In genomic region chr19:33681081-33681680, GRCh38 we compare ENCODE assay signal across 18 cellular contexts. TPM values are rescaled to one million over a fixed set of nuclear protein-coding genes. Genes with fewer than 3 reads are reported as not detected.
DNase-seq lines count a peak whose midpoint lies in the region; ATAC-seq and TF ChIP-seq lines count a peak whose summit lies in the region.
"Had no signal": no experiment of that assay in that cellular context is flagged by ENCODE, and none has a peak within 500 bp of the region (broad histone marks: within the 10 kb centered on the region; RNA-seq: fewer than 3 reads in every experiment).

No MANE protein-coding gene starts in this region.

- 63 to 72% (median 65%) methylated on average over 3 of the region's 3 CpGs for WGBS in spleen, 5 donors

- no peak overlapping the region for H3K4me3 Mint-ChIP-seq in natural killer cell treated with Interleukin-12 subunit alpha and Interleukin-12 subunit beta and Interleukin-15 and Interleukin-18, amount 100 ng/mL, for 72 hours
- no peak overlapping the region for H3K4me3 Mint-ChIP-seq in natural killer cell
- no peak overlapping the region for H3K4me3 Mint-ChIP-seq in activated naive CD8-positive, alpha-beta T cell treated with anti-CD3 and anti-CD28 coated beads, Interleukin-2, amount 50 U/mL, for 24 hours
- no peak overlapping the region for H3K4me3 Mint-ChIP-seq in activated T-helper 1 cell treated with anti-CD3 and anti-CD28 coated beads, Interleukin-12 subunit alpha, Interleukin-12 subunit beta, Interleukin-2, Interleukin-4 antibody, amounts not matched to agents 30 ng/mL and 10 ng/mL and 1 ng/mL, durations not matched to agents 14 hours and 24 hours and 36 hours
- H3K4me3 Mint-ChIP-seq: CD4-positive, alpha-beta memory T cell; GM23338 had no signal

- no peaks in the 10 kb centered on the region for H3K4me1 Mint-ChIP-seq in natural killer cell treated with Interleukin-12 subunit alpha and Interleukin-12 subunit beta and Interleukin-15 and Interleukin-18, amount 100 ng/mL, for 72 hours (ENCODE audit: low read depth in 2 of 2)
- peaks cover 0 to 3% of the 10 kb centered on the region in 2 donors for H3K4me1 Mint-ChIP-seq in natural killer cell
- H3K4me1 Mint-ChIP-seq in activated naive CD8-positive, alpha-beta T cell treated with anti-CD3 and anti-CD28 coated beads, Interleukin-2, amount 50 U/mL, for 24 hours, result no peaks in the 10 kb centered on the region
- H3K4me1 Mint-ChIP-seq in activated T-helper 1 cell treated with anti-CD3 and anti-CD28 coated beads, Interleukin-12 subunit alpha, Interleukin-12 subunit beta, Interleukin-2, Interleukin-4 antibody, amounts not matched to agents 30 ng/mL and 10 ng/mL and 1 ng/mL, durations not matched to agents 14 hours and 24 hours and 36 hours (ENCODE audit: low read depth), result no peaks in the 10 kb centered on the region
- H3K4me1 Mint-ChIP-seq: CD4-positive, alpha-beta memory T cell had no signal

- H3K27me3 Mint-ChIP-seq in natural killer cell treated with Interleukin-12 subunit alpha and Interleukin-12 subunit beta and Interleukin-15 and Interleukin-18, amount 100 ng/mL, for 72 hours, result peaks cover 16% of the 10 kb centered on the region in 2 donors
- peaks cover 17 to 27% of the 10 kb centered on the region in 2 donors for H3K27me3 Mint-ChIP-seq in natural killer cell (ENCODE audit: low read depth in 2 of 2)
- peaks cover 24% of the 10 kb centered on the region for H3K27me3 Mint-ChIP-seq in activated naive CD8-positive, alpha-beta T cell treated with anti-CD3 and anti-CD28 coated beads, Interleukin-2, amount 50 U/mL, for 24 hours
- H3K27me3 Mint-ChIP-seq in activated T-helper 1 cell treated with anti-CD3 and anti-CD28 coated beads, Interleukin-12 subunit alpha, Interleukin-12 subunit beta, Interleukin-2, Interleukin-4 antibody, amounts not matched to agents 30 ng/mL and 10 ng/mL and 1 ng/mL, durations not matched to agents 14 hours and 24 hours and 36 hours (ENCODE audit: insufficient read depth), result peaks cover 5% of the 10 kb centered on the region

- H3K27ac ChIP-seq in spleen, result no peak overlapping the region

- H3K4me1 ChIP-seq in spleen, result peaks cover 0 to 8% (median 0%) of the 10 kb centered on the region in 6 donors
- H3K4me1 ChIP-seq: HAP-1 had no signal

- H3K4me3 ChIP-seq in H7 (ENCODE audit: insufficient read depth, low read depth, low read length) (no peak overlapping the region), spleen (no peak overlapping the region)
- H3K4me3 ChIP-seq: GM23338, HAP-1 had no signal

- ATAC-seq in natural killer cell treated with Interleukin-12 subunit alpha and Interleukin-12 subunit beta and Interleukin-15 and Interleukin-18, amount 100 ng/mL, for 72 hours, result peak; percentile 26 to 45
- ATAC-seq in natural killer cell (no peak), omental fat pad (ENCODE audit: low FRiP score) (no peak)
- no peak for ATAC-seq in activated naive CD8-positive, alpha-beta T cell treated with anti-CD3 and anti-CD28 coated beads, Interleukin-2, amount 50 U/mL, for 24 hours
- ATAC-seq: GM23338 had no signal

- H3K27me3 ChIP-seq in H7 (ENCODE audit: control insufficient read depth, insufficient read depth, low read length) (no peaks in the 10 kb centered on the region), spleen (replicated peaks in 1 of 7) (peaks cover 0 to 37% (median 5%) of the 10 kb centered on the region in 7 donors)

- TF ChIP-seq CTCF in natural killer cell (IDR thresholded peaks at IDR 0.05) (no peak), omental fat pad (IDR thresholded peaks at IDR 0.05) (no peak), spleen (IDR thresholded peaks at IDR 0.05 in 8 of 11, conservative IDR thresholded peaks at IDR 0.05 in 3 of 11) (no peak)

- intact Hi-C loops in natural killer cell (cut with micrococcal nuclease), result no loop called here
- intact Hi-C loops in spleen (cut with DNase I; ENCODE audit: low total_unique reads), result no loop called here
- intact Hi-C loops in activated T-helper 1 cell treated with anti-CD3 and anti-CD28 coated beads, Interleukin-12 subunit alpha, Interleukin-12 subunit beta, Interleukin-2, Interleukin-4 antibody, amounts not matched to agents 30 ng/mL and 10 ng/mL and 1 ng/mL, durations not matched to agents 14 hours and 24 hours and 36 hours (cut with micrococcal nuclease), result no loop called here

- TF ChIP-seq POLR2A in spleen (IDR thresholded peaks at IDR 0.05), result no peak

- H3K36me3 Mint-ChIP-seq in natural killer cell treated with Interleukin-12 subunit alpha and Interleukin-12 subunit beta and Interleukin-15 and Interleukin-18, amount 100 ng/mL, for 72 hours, result no peaks in the 10 kb centered on the region
- no peaks in the 10 kb centered on the region for H3K36me3 Mint-ChIP-seq in natural killer cell
- no peaks in the 10 kb centered on the region for H3K36me3 Mint-ChIP-seq in activated naive CD8-positive, alpha-beta T cell treated with anti-CD3 and anti-CD28 coated beads, Interleukin-2, amount 50 U/mL, for 24 hours (ENCODE audit: low read depth)
- H3K36me3 Mint-ChIP-seq in activated T-helper 1 cell treated with anti-CD3 and anti-CD28 coated beads, Interleukin-12 subunit alpha, Interleukin-12 subunit beta, Interleukin-2, Interleukin-4 antibody, amounts not matched to agents 30 ng/mL and 10 ng/mL and 1 ng/mL, durations not matched to agents 14 hours and 24 hours and 36 hours (ENCODE audit: low read depth), result no peaks in the 10 kb centered on the region
- H3K36me3 Mint-ChIP-seq: CD4-positive, alpha-beta memory T cell had no signal

- H3K9me3 ChIP-seq in spleen, result no peaks in the 10 kb centered on the region
- H3K9me3 ChIP-seq: HAP-1 had no signal

- DNase-seq in natural killer cell treated with Interleukin-12 subunit alpha and Interleukin-12 subunit beta and Interleukin-15 and Interleukin-18, amount 100 ng/mL, for 72 hours (ENCODE audit: low spot score), result no peak
- no peak for DNase-seq in natural killer cell
- peak; percentile 12 for DNase-seq in H7
- peak; percentile 1 for DNase-seq in omental fat pad (ENCODE audit: low spot score)
- peak; percentile 53 for DNase-seq in spleen
- DNase-seq in NCI-H2196 (lab: John Stamatoyannopoulos, UW; ENCODE audit: unreplicated experiment), result no peak
- no peak for DNase-seq in activated naive CD8-positive, alpha-beta T cell treated with anti-CD3 and anti-CD28 coated beads, Interleukin-2, amount 50 U/mL, for 24 hours
- no peak for DNase-seq in activated T-helper 1 cell treated with anti-CD3 and anti-CD28 coated beads, Interleukin-12 subunit alpha, Interleukin-12 subunit beta, Interleukin-2, Interleukin-4 antibody, amounts not matched to agents 30 ng/mL and 10 ng/mL and 1 ng/mL, durations not matched to agents 14 hours and 24 hours and 36 hours (ENCODE audit: low spot score)
- DNase-seq: 8988T; C1 segment of cervical spinal cord; Calu3; CD4-positive, alpha-beta memory T cell; COR-L47; DMS53; GF-D8 had no signal

- no peaks in the 10 kb centered on the region for H3K36me3 ChIP-seq in H7 (replicated peaks; ENCODE audit: control insufficient read depth, insufficient read depth, low read length)
- H3K36me3 ChIP-seq in spleen, result no peaks in the 10 kb centered on the region
- H3K36me3 ChIP-seq: HAP-1 had no signal

- H3K27ac Mint-ChIP-seq in natural killer cell treated with Interleukin-12 subunit alpha and Interleukin-12 subunit beta and Interleukin-15 and Interleukin-18, amount 100 ng/mL, for 72 hours, result no peak overlapping the region
- no peak overlapping the region for H3K27ac Mint-ChIP-seq in natural killer cell
- no peak overlapping the region for H3K27ac Mint-ChIP-seq in activated naive CD8-positive, alpha-beta T cell treated with anti-CD3 and anti-CD28 coated beads, Interleukin-2, amount 50 U/mL, for 24 hours
- H3K27ac Mint-ChIP-seq in activated T-helper 1 cell treated with anti-CD3 and anti-CD28 coated beads, Interleukin-12 subunit alpha, Interleukin-12 subunit beta, Interleukin-2, Interleukin-4 antibody, amounts not matched to agents 30 ng/mL and 10 ng/mL and 1 ng/mL, durations not matched to agents 14 hours and 24 hours and 36 hours, result no peak overlapping the region
- H3K27ac Mint-ChIP-seq: CD4-positive, alpha-beta memory T cell; GM23338 had no signal

- no peaks in the 10 kb centered on the region for H3K9me3 Mint-ChIP-seq in natural killer cell treated with Interleukin-12 subunit alpha and Interleukin-12 subunit beta and Interleukin-15 and Interleukin-18, amount 100 ng/mL, for 72 hours
- no peaks in the 10 kb centered on the region for H3K9me3 Mint-ChIP-seq in natural killer cell
- no peaks in the 10 kb centered on the region for H3K9me3 Mint-ChIP-seq in activated naive CD8-positive, alpha-beta T cell treated with anti-CD3 and anti-CD28 coated beads, Interleukin-2, amount 50 U/mL, for 24 hours
- H3K9me3 Mint-ChIP-seq in activated T-helper 1 cell treated with anti-CD3 and anti-CD28 coated beads, Interleukin-12 subunit alpha, Interleukin-12 subunit beta, Interleukin-2, Interleukin-4 antibody, amounts not matched to agents 30 ng/mL and 10 ng/mL and 1 ng/mL, durations not matched to agents 14 hours and 24 hours and 36 hours, result no peaks in the 10 kb centered on the region
- H3K9me3 Mint-ChIP-seq: GM23338 had no signal

RNA-seq across cellular contexts. Expression of gene CHST8, which starts 59.4 kb away (rescaled TPM):
- total RNA-seq in natural killer cell treated with Interleukin-12 subunit alpha and Interleukin-12 subunit beta and Interleukin-15 and Interleukin-18, amount 100 ng/mL, for 72 hours, result not detected
- total RNA-seq in natural killer cell (not detected), omental fat pad (1 to 10 TPM in 3 of 4 donors, not detected in 1; 1.3 to 4.8 (median 1.4) TPM), spleen (1 to 10 TPM in 6 of 7 donors, under 1 TPM in 1; 0.68 to 4.0 (median 1.7) TPM)
- 27.0 and 39.4 TPM in 2 replicates for total RNA-seq in H7 (2014; rRNA removed; shearing (Covaris generic))
- polyA plus RNA-seq in spleen, result 1 to 10 TPM in 2 of 3 donors, under 1 TPM in 1; 0.43 to 2.1 (median 1.2) TPM
- total RNA-seq in activated T-helper 1 cell treated with anti-CD3 and anti-CD28 coated beads, Interleukin-12 subunit alpha, Interleukin-12 subunit beta, Interleukin-2, Interleukin-4 antibody, amounts not matched to agents 30 ng/mL and 10 ng/mL and 1 ng/mL, durations not matched to agents 14 hours and 24 hours and 36 hours, result not detected in 2 replicates
- total RNA-seq: Calu3; CD4-positive, alpha-beta memory T cell; G401 had no signal
- polyA plus RNA-seq: CD4-positive, alpha-beta memory T cell had no signal

Comparison
In these comparisons a context has a peak if more than half of its experiments do, and no peak if none do; other contexts are left out.
1. ATAC-seq: peak in natural killer cell treated with Interleukin-12 subunit alpha and Interleukin-12 subunit beta and Interleukin-15 and Interleukin-18, amount 100 ng/mL, for 72 hours (2 of 2); none in natural killer cell (0 of 3), omental fat pad (single experiment) and activated naive CD8-positive, alpha-beta T cell treated with anti-CD3 and anti-CD28 coated beads, Interleukin-2, amount 50 U/mL, for 24 hours (single experiment).
2. DNase-seq: peak in H7 (single experiment), omental fat pad (single experiment) and spleen (single experiment); none in natural killer cell treated with Interleukin-12 subunit alpha and Interleukin-12 subunit beta and Interleukin-15 and Interleukin-18, amount 100 ng/mL, for 72 hours (single experiment), natural killer cell (single experiment), NCI-H2196 (single experiment), activated naive CD8-positive, alpha-beta T cell treated with anti-CD3 and anti-CD28 coated beads, Interleukin-2, amount 50 U/mL, for 24 hours (single experiment) and activated T-helper 1 cell treated with anti-CD3 and anti-CD28 coated beads, Interleukin-12 subunit alpha, Interleukin-12 subunit beta, Interleukin-2, Interleukin-4 antibody, amounts not matched to agents 30 ng/mL and 10 ng/mL and 1 ng/mL, durations not matched to agents 14 hours and 24 hours and 36 hours (single experiment).